8 cellular contexts compared by ENCODE assay signal in genomic region chr9:9790216-9790872, GRCh38.
A peak's percentile ranks its signal among the peaks of the same experiment; 100 is the strongest.
DNase-seq lines count a peak whose midpoint lies in the region; ATAC-seq and TF ChIP-seq lines count a peak whose summit lies in the region.

No MANE protein-coding gene starts in this region.

- TF ChIP-seq CTCF in LNCaP clone FGC (IDR thresholded peaks at IDR 0.05; ENCODE audit: control insufficient read depth, extremely low read depth, insufficient read depth) (peak; percentile 75), RWPE2 (IDR thresholded peaks at IDR 0.05; ENCODE audit: poor library complexity, severe bottlenecking) (peak; percentile 89), gastroesophageal sphincter (IDR thresholded peaks at IDR 0.05) (peak; percentile 68 to 79 (median 73)), sigmoid colon (IDR thresholded peaks at IDR 0.05) (peak in 3 of 4 experiments; percentile 31 to 61 (median 39))

- no peaks in the 10 kb centered on the region for H3K9me3 ChIP-seq in RWPE2 (ENCODE audit: severe bottlenecking)
- H3K9me3 ChIP-seq in gastroesophageal sphincter: no peaks in the 10 kb centered on the region
- H3K9me3 ChIP-seq in sigmoid colon: no peaks in the 10 kb centered on the region

- intact Hi-C loops in sigmoid colon (cut with DNase I): no loop called here

- 0 to 25% methylated on average over 1 of the region's 1 CpG for WGBS in gastroesophageal sphincter (ENCODE audit: low coverage in 1 of 2), 2 donors
- 7 to 17% methylated on average over 1 of the region's 1 CpG for WGBS in sigmoid colon, 2 donors

- H3K27me3 ChIP-seq in RWPE2 (ENCODE audit: insufficient read depth, poor library complexity, severe bottlenecking) (no peaks in the 10 kb centered on the region), gastroesophageal sphincter (no peaks in the 10 kb centered on the region), sigmoid colon (no peaks in the 10 kb centered on the region)

- DNase-seq in SHP77 (lab: John Stamatoyannopoulos, UW) (peak; percentile 29 to 63), SHP77 treated with DMSO at 0.1 percent for 48 hours (lab: John Stamatoyannopoulos, UW) (no peak), LNCaP clone FGC (ENCODE audit: low read depth) (peak; percentile 11), RWPE2 (ENCODE audit: low spot score) (no peak), sigmoid colon (no peak), NOMO-1 treated with DMSO at 0.1 percent for 48 hours (lab: John Stamatoyannopoulos, UW; ENCODE audit: unreplicated experiment) (no peak)

- H3K27ac ChIP-seq in RWPE2 (ENCODE audit: poor library complexity, severe bottlenecking) (no peak overlapping the region), gastroesophageal sphincter (no peak overlapping the region), sigmoid colon (no peak overlapping the region)

- peak; percentile 66 for ATAC-seq in GM21619 (IDR thresholded peaks at IDR 0.05; ENCODE audit: unreplicated experiment)
- no peak for ATAC-seq in RWPE2 (ENCODE audit: low read depth)
- ATAC-seq in gastroesophageal sphincter: no peak

- no peak for TF ChIP-seq POLR2A in gastroesophageal sphincter (IDR thresholded peaks at IDR 0.05)
- TF ChIP-seq POLR2A in sigmoid colon (IDR thresholded peaks at IDR 0.05): no peak

- H3K4me1 ChIP-seq in RWPE2 (ENCODE audit: insufficient read depth, poor library complexity, severe bottlenecking) (no peaks in the 10 kb centered on the region), gastroesophageal sphincter (no peaks in the 10 kb centered on the region), sigmoid colon (no peaks in the 10 kb centered on the region)

- H3K36me3 ChIP-seq in RWPE2 (ENCODE audit: low read depth) (no peaks in the 10 kb centered on the region), gastroesophageal sphincter (no peaks in the 10 kb centered on the region), sigmoid colon (no peaks in the 10 kb centered on the region)

- TF ChIP-seq EP300 in gastroesophageal sphincter (IDR thresholded peaks at IDR 0.05): no peak
- no peak for TF ChIP-seq EP300 in sigmoid colon (IDR thresholded peaks at IDR 0.05)

- H3K4me3 ChIP-seq in LNCaP clone FGC (ENCODE audit: low read depth, low read length) (no peak overlapping the region), RWPE2 (ENCODE audit: severe bottlenecking) (no peak overlapping the region), gastroesophageal sphincter (no peak overlapping the region), sigmoid colon (no peak overlapping the region)

Comparison
In these comparisons a context has a peak if more than half of its experiments do, and no peak if none do; other contexts are left out.
1. DNase-seq: peak in SHP77 (2 of 2) and LNCaP clone FGC (single experiment); none in SHP77 treated with DMSO at 0.1 percent for 48 hours (single experiment), RWPE2 (single experiment), sigmoid colon (single experiment) and NOMO-1 treated with DMSO at 0.1 percent for 48 hours (single experiment).
2. CTCF ChIP-seq: peak in every context shown above with its lines; median percentile 89 in RWPE2; 75 in LNCaP clone FGC; 73 in gastroesophageal sphincter; 39 in sigmoid colon.